Comparison of ENCODE assay signal across 1 cellular context in genomic region chr16:4297480-4297879, GRCh38.
TF ChIP-seq lines count a peak whose summit lies in the region.

No MANE protein-coding gene starts in this region.

TF ChIP-seq in WTC11, 78 proteins besides CTCF, POLR2A, EP300 and RAD21 (continued from another document):
- no peak for TF ChIP-seq PREB (CRISPR knock-in tag; IDR thresholded peaks at IDR 0.05; ENCODE audit: borderline replicate concordance)
- no peak for TF ChIP-seq MLX (CRISPR knock-in tag; IDR thresholded peaks at IDR 0.05)
- TF ChIP-seq EMX1 (CRISPR knock-in tag; IDR thresholded peaks at IDR 0.05) = no peak
- no peak for TF ChIP-seq FOXP4 (CRISPR knock-in tag; IDR thresholded peaks at IDR 0.05)
- TF ChIP-seq SMAD3 (CRISPR knock-in tag; IDR thresholded peaks at IDR 0.05; ENCODE audit: borderline replicate concordance) = no peak
- no peak for TF ChIP-seq ZNF425 (CRISPR knock-in tag; conservative IDR thresholded peaks at IDR 0.05)
